Comparison of ENCODE assay signal across 11 cellular contexts in the genomic region with DNA sequence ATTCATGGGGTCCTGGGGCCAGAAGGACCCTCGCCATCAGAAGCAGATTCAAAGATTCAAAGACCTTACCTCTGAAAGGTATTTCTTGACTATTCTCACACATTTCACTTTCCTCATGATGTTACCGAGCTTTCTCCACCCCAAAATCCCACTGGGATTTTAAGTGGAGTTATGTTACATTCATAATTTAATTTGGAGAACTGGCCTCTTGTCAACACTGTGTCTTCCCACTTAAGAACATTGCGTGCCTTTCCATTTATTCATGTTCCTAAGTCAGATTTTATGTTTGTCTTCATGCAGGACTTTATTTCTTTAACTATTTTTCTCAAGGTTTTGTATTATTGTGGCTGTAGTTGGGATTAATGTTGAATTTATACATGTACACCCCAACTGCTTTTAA.
"Had no signal": no experiment of that assay in that cellular context is flagged by ENCODE, and none has a peak within 500 bp of the region (broad histone marks: within the 10 kb centered on the region; RNA-seq: fewer than 3 reads in every experiment).

No MANE protein-coding gene starts in this region.

- DNase-seq: activated CD4-positive, alpha-beta T cell treated with anti-CD3 and anti-CD28 coated beads for 48 hours; activated CD8-positive, alpha-beta memory T cell treated with anti-CD3 and anti-CD28 coated beads, Interleukin-2, amount 50 U/mL, for 48 hours; activated CD8-positive, alpha-beta T cell treated with anti-CD3 and anti-CD28 coated beads, Interleukin-2, amount 10 ng/mL, durations not matched to agents 7 days and 5 days; activated naive CD4-positive, alpha-beta T cell; central memory CD4-positive, alpha-beta T cell; gastrocnemius medialis; kidney; posterior cingulate gyrus; stimulated activated naive CD4-positive, alpha-beta T cell; upper lobe of left lung had no signal

- H3K4me1 ChIP-seq: upper lobe of left lung had no signal

- H3K36me3 ChIP-seq: gastrocnemius medialis, upper lobe of left lung had no signal

- H3K27ac ChIP-seq: upper lobe of left lung had no signal

- H3K27me3 ChIP-seq: gastrocnemius medialis, upper lobe of left lung had no signal

- H3K4me3 ChIP-seq: gastrocnemius medialis, upper lobe of left lung had no signal

- ATAC-seq: activated CD8-positive, alpha-beta T cell treated with anti-CD3 and anti-CD28 coated beads, Interleukin-2, amount 10 ng/mL, durations not matched to agents 7 days and 5 days; WTC11 had no signal

- H3K9me3 ChIP-seq: gastrocnemius medialis had no signal
